15 cellular contexts compared by ENCODE assay signal in genomic region chr7:121545418-121545817, GRCh38.
A peak's percentile ranks its signal among the peaks of the same experiment; 100 is the strongest.
DNase-seq lines count a peak whose midpoint lies in the region; ATAC-seq and TF ChIP-seq lines count a peak whose summit lies in the region.
"Had no signal": no experiment of that assay in that cellular context is flagged by ENCODE, and none has a peak within 500 bp of the region (broad histone marks: within the 10 kb centered on the region; RNA-seq: fewer than 3 reads in every experiment).

No MANE protein-coding gene starts in this region.

- no peak for ATAC-seq in central memory CD8-positive, alpha-beta T cell (replicated peaks; ENCODE audit: extremely low read depth, poor library complexity, severe bottlenecking)
- no peak for ATAC-seq in GM18502 (IDR thresholded peaks at IDR 0.05; ENCODE audit: poor library complexity, unreplicated experiment)
- ATAC-seq in GM21526 (IDR thresholded peaks at IDR 0.05; ENCODE audit: low FRiP score, unreplicated experiment): no peak

- CTCF ChIA-PET in RWPE1 (lab: Yijun Ruan, JAX): interaction anchor here (1.2 kb wide), 1 partner anchor 172 kb away, joined by 3 read pairs; no protein-coding TSS in a partner anchor
- CTCF ChIA-PET in Caco-2 (lab: Charles Lee): interaction anchor here (0.6 kb wide), 1 partner anchor 149 kb away, joined by 3 read pairs; the partner anchor contains the start of gene FAM3C

- no peaks in the 10 kb centered on the region for H3K9me3 ChIP-seq in Caco-2
- H3K9me3 ChIP-seq: A549, colonic mucosa had no signal

- POLR2A ChIA-PET in RWPE1 (lab: Yijun Ruan, JAX; ENCODE audit: low non-redundant PET): no interaction called here
- POLR2A ChIA-PET in Caco-2 (lab: Charles Lee): no interaction called here

- no peak for DNase-seq in T-helper 2 cell treated with Interferon-gamma antibody and Interleukin-4, amounts not matched to agents 5 μg/mL and 100 μg/mL, for 36 hours (ENCODE audit: low spot score)
- DNase-seq in T-helper 2 cell (no peak), RWPE1 (ENCODE audit: low spot score) (no peak), renal cortical epithelial cell (ENCODE audit: low read depth) (peak; percentile 86), Caco-2 (no peak)
- no peak for DNase-seq in central memory CD8-positive, alpha-beta T cell (ENCODE audit: low spot score in 2 of 2)
- DNase-seq: CD4-positive, alpha-beta T cell; colonic mucosa; H9; NCI-H1092 treated with DMSO at 0.1 percent for 48 hours had no signal

- H3K27me3 ChIP-seq in Caco-2 (replicated peaks; ENCODE audit: control insufficient read depth, insufficient read depth, low read length): no peaks in the 10 kb centered on the region
- H3K27me3 ChIP-seq: colonic mucosa had no signal

- H3K27ac Mint-ChIP-seq in T-helper 2 cell treated with Interferon-gamma antibody and Interleukin-4, amounts not matched to agents 5 μg/mL and 100 μg/mL, for 36 hours: peak overlapping the region; percentile 83
- peak overlapping the region; percentile 16 for H3K27ac Mint-ChIP-seq in central memory CD8-positive, alpha-beta T cell (ENCODE audit: low read depth)
- no peak overlapping the region for H3K27ac Mint-ChIP-seq in Caco-2 (ENCODE audit: unreplicated experiment)
- H3K27ac Mint-ChIP-seq: CD4-positive, alpha-beta T cell; H9 had no signal

- TF ChIP-seq CTCF in RWPE1 (conservative IDR thresholded peaks at IDR 0.05; ENCODE audit: low read depth) (no peak), Caco-2 (IDR thresholded peaks at IDR 0.05; ENCODE audit: insufficient read depth in 1 of 2, low read depth in 1 of 2, low read length in 1 of 2, severe bottlenecking in 1 of 2, unreplicated experiment in 1 of 2) (no peak)

- no peaks in the 10 kb centered on the region for H3K36me3 ChIP-seq in Caco-2 (ENCODE audit: control insufficient read depth, insufficient read depth, low read length)
- H3K36me3 ChIP-seq: colonic mucosa had no signal

- H3K36me3 Mint-ChIP-seq in T-helper 2 cell treated with Interferon-gamma antibody and Interleukin-4, amounts not matched to agents 5 μg/mL and 100 μg/mL, for 36 hours (ENCODE audit: low read depth): peaks cover 15% of the 10 kb centered on the region
- no peaks in the 10 kb centered on the region for H3K36me3 Mint-ChIP-seq in central memory CD8-positive, alpha-beta T cell (ENCODE audit: insufficient read depth)
- H3K36me3 Mint-ChIP-seq in Caco-2 (ENCODE audit: insufficient read depth, unreplicated experiment): no peaks in the 10 kb centered on the region

- peak overlapping the region; percentile 76 for H3K27ac ChIP-seq in RWPE1
- H3K27ac ChIP-seq: colonic mucosa, parathyroid adenoma, VCaP had no signal

- H3K9me3 Mint-ChIP-seq in T-helper 2 cell treated with Interferon-gamma antibody and Interleukin-4, amounts not matched to agents 5 μg/mL and 100 μg/mL, for 36 hours: peaks cover 22% of the 10 kb centered on the region
- no peaks in the 10 kb centered on the region for H3K9me3 Mint-ChIP-seq in central memory CD8-positive, alpha-beta T cell
- H3K9me3 Mint-ChIP-seq in Caco-2 (ENCODE audit: unreplicated experiment): no peaks in the 10 kb centered on the region
- H3K9me3 Mint-ChIP-seq: CD4-positive, alpha-beta T cell had no signal

- no TSS peak for BruUV-seq in Caco-2 (replicated peaks; lab: Mats Ljungman, UMichigan)

- no peak overlapping the region for H3K4me3 Mint-ChIP-seq in T-helper 2 cell treated with Interferon-gamma antibody and Interleukin-4, amounts not matched to agents 5 μg/mL and 100 μg/mL, for 36 hours
- H3K4me3 Mint-ChIP-seq in central memory CD8-positive, alpha-beta T cell: no peak overlapping the region
- no peak overlapping the region for H3K4me3 Mint-ChIP-seq in Caco-2 (ENCODE audit: unreplicated experiment)
- H3K4me3 Mint-ChIP-seq: CD4-positive, alpha-beta T cell; H9 had no signal

- peaks cover 31% of the 10 kb centered on the region for H3K4me1 Mint-ChIP-seq in T-helper 2 cell treated with Interferon-gamma antibody and Interleukin-4, amounts not matched to agents 5 μg/mL and 100 μg/mL, for 36 hours (ENCODE audit: low read depth)
- H3K4me1 Mint-ChIP-seq in central memory CD8-positive, alpha-beta T cell: peaks cover 13% of the 10 kb centered on the region
- H3K4me1 Mint-ChIP-seq in Caco-2 (ENCODE audit: low read depth, unreplicated experiment): no peaks in the 10 kb centered on the region
- H3K4me1 Mint-ChIP-seq: H9 had no signal

- intact Hi-C loops in Caco-2 (cut with micrococcal nuclease; ENCODE audit: unreplicated experiment): no loop called here

- no peak overlapping the region for H3K4me3 ChIP-seq in Caco-2 (ENCODE audit: low read depth, low read length)
- H3K4me3 ChIP-seq: A549, colonic mucosa had no signal

- peaks cover 11% of the 10 kb centered on the region; the same call in 1 of the 2 replicates for H3K4me1 ChIP-seq in Caco-2
- H3K4me1 ChIP-seq: colonic mucosa, parathyroid adenoma had no signal

- H3K27me3 Mint-ChIP-seq in T-helper 2 cell treated with Interferon-gamma antibody and Interleukin-4, amounts not matched to agents 5 μg/mL and 100 μg/mL, for 36 hours (ENCODE audit: low read depth): peaks cover 3% of the 10 kb centered on the region
- no peaks in the 10 kb centered on the region for H3K27me3 Mint-ChIP-seq in central memory CD8-positive, alpha-beta T cell
- no peaks in the 10 kb centered on the region for H3K27me3 Mint-ChIP-seq in Caco-2 (ENCODE audit: insufficient read depth, unreplicated experiment)
- H3K27me3 Mint-ChIP-seq: CD4-positive, alpha-beta T cell had no signal
